Comparison of ENCODE assay signal across 8 cellular contexts in the genomic region with DNA sequence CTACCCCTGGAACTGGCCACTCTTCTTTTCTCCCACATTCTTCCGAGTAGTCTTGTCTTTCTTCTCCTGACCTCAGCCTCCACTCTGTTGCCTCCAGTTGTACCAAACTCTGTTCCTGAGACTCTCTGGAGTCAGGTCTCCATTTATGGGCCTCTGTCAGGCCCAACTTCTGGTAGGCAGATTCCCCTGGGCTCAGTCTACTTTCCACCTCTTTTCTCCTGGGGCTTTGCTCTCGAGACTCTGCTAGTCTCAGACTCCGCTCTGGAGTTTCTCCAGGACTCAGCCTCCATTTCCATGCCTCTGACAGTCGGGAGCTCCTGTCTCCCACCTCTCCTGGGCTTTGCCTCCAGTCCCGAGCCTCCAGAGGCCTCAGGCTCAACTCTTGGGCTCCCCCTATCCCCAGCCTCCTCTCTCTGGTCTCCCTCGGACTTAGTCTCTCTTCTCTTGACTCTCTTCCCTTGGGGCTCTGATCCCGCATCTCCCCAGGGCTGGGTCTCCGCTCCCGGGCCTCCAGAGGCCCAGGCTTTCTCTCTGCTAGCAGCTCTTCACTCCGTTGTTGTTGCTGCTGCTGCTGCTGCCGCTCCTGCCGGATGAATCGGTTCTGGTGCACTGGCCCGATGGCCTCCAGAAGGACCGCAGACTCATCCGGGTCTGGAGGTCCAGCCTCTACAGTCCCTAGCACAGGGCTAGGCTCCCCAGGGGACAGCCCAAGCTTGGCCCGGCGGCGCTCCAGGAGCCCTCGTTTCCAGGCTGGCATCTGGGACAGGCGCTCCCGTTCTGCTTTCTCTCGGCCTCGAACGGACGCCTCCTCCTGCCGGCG. TPM values are rescaled to one million over a fixed set of nuclear protein-coding genes. Genes with fewer than 3 reads are reported as not detected.
DNase-seq lines count a peak whose midpoint lies in the region; ATAC-seq, FAIRE-seq and TF ChIP-seq lines count a peak whose summit lies in the region.

No MANE protein-coding gene starts in this region.

- H3K9me3 ChIP-seq in CD8-positive, alpha-beta memory T cell (ENCODE audit: low read length) = no peaks in the 10 kb centered on the region
- H3K9me3 ChIP-seq in HepG2 (ENCODE audit: low read length) = no peaks in the 10 kb centered on the region
- H3K9me3 ChIP-seq in thyroid gland = no peaks in the 10 kb centered on the region

- peak in 1 of 5 donors; percentile 27 for DNase-seq in CD8-positive, alpha-beta memory T cell
- DNase-seq in M059J (ENCODE audit: low read depth) (peak; percentile 52), amniotic epithelial cell (ENCODE audit: low read depth) (peak; percentile 35), HepG2 (ENCODE audit: low spot score) (no peak), thyroid gland (no peak), NCI-H1436 (lab: John Stamatoyannopoulos, UW) (no peak)

- peak overlapping the region; percentile 95 to 100 (median 99) for H3K4me3 Mint-ChIP-seq in CD8-positive, alpha-beta memory T cell

- CTCF ChIA-PET in CD8-positive, alpha-beta memory T cell (lab: Charles Lee) = interaction anchor here (1.2 to 17.6 kb wide), 3 partner anchors 20 to 144 kb away, joined by 4 to 697 read pairs (median 5); partner anchors contain the start of genes MDC1 and TUBB
- CTCF ChIA-PET in HepG2 (lab: Yijun Ruan, JAX; ENCODE audit: low intra/inter-chr PET ratio, low total read pairs) = interaction anchor here (1.0 kb wide), 1 partner anchor 37 kb away, joined by 4 read pairs; no protein-coding TSS in a partner anchor

- H3K79me2 ChIP-seq in HepG2 (ENCODE audit: insufficient read depth, low read length) = no peaks in the 10 kb centered on the region

- peaks cover 46% of the 10 kb centered on the region for H3K4me1 ChIP-seq in CD8-positive, alpha-beta memory T cell (ENCODE audit: insufficient read depth, low read length)
- H3K4me1 ChIP-seq in HepG2 (ENCODE audit: insufficient read depth, low read length) (peaks cover 71% of the 10 kb centered on the region), thyroid gland (peaks cover 24 to 52% of the 10 kb centered on the region in 2 donors)

- H3K9me3 Mint-ChIP-seq in CD8-positive, alpha-beta memory T cell = no peaks in the 10 kb centered on the region

- peak overlapping the region; percentile 91 to 100 (median 96) for H3K27ac Mint-ChIP-seq in CD8-positive, alpha-beta memory T cell

- H3K36me3 Mint-ChIP-seq in CD8-positive, alpha-beta memory T cell = peaks cover 6 to 57% (median 15%) of the 10 kb centered on the region in 3 donors

- TF ChIP-seq EP300 in HepG2 (IDR thresholded peaks at IDR 0.05; ENCODE audit: low read depth in 2 of 2, low read length in 2 of 2) (no peak), HepG2 (CRISPR knock-in tag; IDR thresholded peaks at IDR 0.05; ENCODE audit: borderline replicate concordance) (no peak)

- no peak for TF ChIP-seq POLR2A in HepG2 (IDR thresholded peaks at IDR 0.05; ENCODE audit: insufficient read depth in 1 of 2, low read depth in 2 of 2, low read length in 2 of 2)
- TF ChIP-seq POLR2A in thyroid gland (IDR thresholded peaks at IDR 0.05) = no peak

- no peaks in the 10 kb centered on the region for H4K20me1 ChIP-seq in HepG2 (ENCODE audit: insufficient read depth, low read length)

- POLR2A ChIA-PET in CD8-positive, alpha-beta memory T cell (lab: Charles Lee) = interaction anchor here (0.6 to 8.1 kb wide), 5 partner anchors 32 to 193 kb away, joined by 3 to 142 read pairs (median 6); partner anchors contain the start of genes MDC1 and TUBB
- POLR2A ChIA-PET in HepG2 (lab: Yijun Ruan, JAX) = interaction anchor here (2.5 kb wide), 1 partner anchor 37 kb away, joined by 10 read pairs; no protein-coding TSS in a partner anchor

- in situ Hi-C loops in HepG2 (cut with HindIII; ENCODE audit: extremely low pct_ligation_motif_present, low pct_unique_long_range_greater_than_20kb) = loop anchor here (25.0 kb wide), 1 partner anchor 402 kb away; no protein-coding TSS in a partner anchor

- H3K4me1 Mint-ChIP-seq in CD8-positive, alpha-beta memory T cell = peaks cover 44 to 60% (median 45%) of the 10 kb centered on the region in 3 donors

- peak overlapping the region; percentile 92 for H3K4me3 ChIP-seq in CD8-positive, alpha-beta memory T cell (ENCODE audit: low read length)
- no peak overlapping the region for H3K4me3 ChIP-seq in HepG2 (replicated peaks in 1 of 3; ENCODE audit: insufficient read depth in 1 of 3, low read depth in 2 of 3, low read length in 3 of 3)
- H3K4me3 ChIP-seq in thyroid gland (replicated peaks in 1 of 3) = peak overlapping the region in 1 of 3 donors; percentile 81

- no peak for FAIRE-seq in HepG2 (lab: Jason Lieb, UNC)

- ATAC-seq in HepG2 (no peak), esophagus mucosa (no peak), HG02678 (IDR thresholded peaks at IDR 0.05; ENCODE audit: unreplicated experiment) (no peak)

- no peak overlapping the region for H3K4me2 ChIP-seq in HepG2 (ENCODE audit: low read depth, low read length)

- H3K27me3 ChIP-seq in CD8-positive, alpha-beta memory T cell (ENCODE audit: insufficient read depth, low read length, poor library complexity, severe bottlenecking) = no peaks in the 10 kb centered on the region
- H3K27me3 ChIP-seq in HepG2 (ENCODE audit: control insufficient read depth in 1 of 2, insufficient read depth in 2 of 2, low read length in 2 of 2) (no peaks in the 10 kb centered on the region), thyroid gland (no peaks in the 10 kb centered on the region)

- peaks cover 1% of the 10 kb centered on the region for H3K36me3 ChIP-seq in CD8-positive, alpha-beta memory T cell (ENCODE audit: insufficient read depth, low read length)
- H3K36me3 ChIP-seq in HepG2 (replicated peaks in 1 of 2; ENCODE audit: control insufficient read depth in 1 of 2, insufficient read depth in 2 of 2, low read length in 2 of 2) (no peaks in the 10 kb centered on the region), thyroid gland (no peaks in the 10 kb centered on the region)

- H2AFZ ChIP-seq in HepG2 (ENCODE audit: low read length) = no peak overlapping the region

- intact Hi-C loops in HepG2 (cut with micrococcal nuclease; ENCODE audit: unreplicated experiment) (no loop called here), thyroid gland (cut with DNase I) (no loop called here)

- BruUV-seq in HepG2 (replicated peaks; lab: Mats Ljungman, UMichigan) = no TSS peak

- H3K27me3 Mint-ChIP-seq in CD8-positive, alpha-beta memory T cell = no peaks in the 10 kb centered on the region

- peak overlapping the region; percentile 90 for H3K27ac ChIP-seq in CD8-positive, alpha-beta memory T cell (ENCODE audit: low read depth, low read length)
- no peak overlapping the region for H3K27ac ChIP-seq in HepG2 (ENCODE audit: extremely low read length, insufficient read depth, low read length)
- H3K27ac ChIP-seq in thyroid gland = peak overlapping the region; percentile 93 to 98 (median 95)

- 93% methylated on average over 28 of the region's 28 CpGs for WGBS in HepG2 (ENCODE audit: low lambda C conversion rate)
- 60 to 68% methylated on average over 27 to 28 of the region's 28 CpGs for WGBS in thyroid gland, 2 donors

- no peak overlapping the region for H3K9ac ChIP-seq in HepG2 (ENCODE audit: insufficient read depth, low read depth, low read length)

- 0 out of 2 replicates have a peak, but pooled peaks have one; percentile 16 for TF ChIP-seq CTCF in HepG2 (CRISPR knock-in tag; IDR thresholded peaks at IDR 0.05)
- TF ChIP-seq CTCF in thyroid gland (IDR thresholded peaks at IDR 0.05) = no peak

- no peak for TF ChIP-seq RAD21 in HepG2 (CRISPR knock-in tag; IDR thresholded peaks at IDR 0.05)

RNA-seq across cellular contexts. Expression of gene PPP1R18, which starts 1.1 kb away (rescaled TPM):
- 100 to 1,000 TPM; 149 to 153 TPM for total RNA-seq in CD8-positive, alpha-beta memory T cell
- polyA plus RNA-seq in CD8-positive, alpha-beta memory T cell = 166 TPM
- 100 and 139 TPM in 2 replicates for total RNA-seq in M059J (2014; rRNA removed; shearing (Covaris generic))
- total RNA-seq in HepG2 (2016; rRNA removed; fragmentation: Illumina TruSeq; extraction: Trizol) (3.1 and 4.9 TPM in 2 replicates), thyroid gland (10 to 100 TPM; 14.2 to 35.1 (median 15.2) TPM), esophagus mucosa (22.9 TPM)
- total RNA-seq in HepG2 (2016; cell fraction: cytosol; rRNA removed; fragmentation: Illumina TruSeq; extraction: Trizol; ENCODE audit: low read depth) = 0.81 and 1.4 TPM in 2 replicates
- total RNA-seq in HepG2 (2016; cell fraction: insoluble cytoplasmic fraction; rRNA removed; fragmentation: Illumina TruSeq; extraction: Trizol) = 3.5 and 4.0 TPM in 2 replicates
- 3.3 and 3.5 TPM in 2 replicates for total RNA-seq in HepG2 (2016; cell fraction: membrane; rRNA removed; fragmentation: Illumina TruSeq; extraction: Trizol)
- 2.5 and 3.2 TPM in 2 replicates for total RNA-seq in HepG2 (2016; cell fraction: nucleus; rRNA removed; fragmentation: Illumina TruSeq; extraction: Trizol)
- polyA plus RNA-seq in HepG2 (2011; rRNA removed) = 9.2 and 10.5 TPM in 2 replicates
- polyA plus RNA-seq in HepG2 (2011; cell fraction: cytosol; rRNA removed) = 8.3 and 8.7 TPM in 2 replicates
- 10.6 and 11.8 TPM in 2 replicates for polyA plus RNA-seq in HepG2 (2011; cell fraction: nucleus; rRNA removed)
- polyA plus RNA-seq in HepG2 (2012) = 4.3 and 5.2 TPM in 2 replicates
- polyA plus RNA-seq in HepG2 (2016; cell fraction: cytosol; fragmentation: Illumina TruSeq; extraction: Trizol; ENCODE audit: low read depth) = 2.2 and 2.4 TPM in 2 replicates
- polyA plus RNA-seq in HepG2 (2016; cell fraction: insoluble cytoplasmic fraction; fragmentation: Illumina TruSeq; extraction: Trizol; ENCODE audit: low read depth) = 6.9 and 7.5 TPM in 2 replicates
- polyA plus RNA-seq in HepG2 (2016; cell fraction: membrane; fragmentation: Illumina TruSeq; extraction: Trizol; ENCODE audit: low read depth) = 5.6 and 5.8 TPM in 2 replicates
- polyA plus RNA-seq in HepG2 (2016; cell fraction: nucleus; fragmentation: Illumina TruSeq; extraction: Trizol; ENCODE audit: insufficient read depth, low read depth) = 8.6 and 12.1 TPM in 2 replicates
- polyA minus RNA-seq in HepG2 (2011; rRNA and poly(A)+ RNA removed; ENCODE audit: low replicate concordance) = 13.8 and 38.1 TPM in 2 replicates
- 4.6 and 5.1 TPM in 2 replicates for polyA minus RNA-seq in HepG2 (2011; cell fraction: cytosol; rRNA and poly(A)+ RNA removed)
- 1.9 and 2.0 TPM in 2 replicates for polyA minus RNA-seq in HepG2 (2011; cell fraction: nucleus; rRNA and poly(A)+ RNA removed)

RNA-seq across cellular contexts. Expression of gene NRM, which starts 5.4 kb away (rescaled TPM):
- 10 to 100 TPM; 28.1 to 29.2 TPM for total RNA-seq in CD8-positive, alpha-beta memory T cell
- 11.7 TPM for polyA plus RNA-seq in CD8-positive, alpha-beta memory T cell
- 36.3 and 38.2 TPM in 2 replicates for total RNA-seq in M059J (2014; rRNA removed; shearing (Covaris generic))
- 7.4 and 16.0 TPM in 2 replicates for total RNA-seq in HepG2 (2016; rRNA removed; fragmentation: Illumina TruSeq; extraction: Trizol)
- total RNA-seq in HepG2 (2016; cell fraction: cytosol; rRNA removed; fragmentation: Illumina TruSeq; extraction: Trizol; ENCODE audit: low read depth) = 6.4 and 6.8 TPM in 2 replicates
- 7.0 and 15.7 TPM in 2 replicates for total RNA-seq in HepG2 (2016; cell fraction: insoluble cytoplasmic fraction; rRNA removed; fragmentation: Illumina TruSeq; extraction: Trizol)
- 11.0 and 11.6 TPM in 2 replicates for total RNA-seq in HepG2 (2016; cell fraction: membrane; rRNA removed; fragmentation: Illumina TruSeq; extraction: Trizol)
- total RNA-seq in HepG2 (2016; cell fraction: nucleus; rRNA removed; fragmentation: Illumina TruSeq; extraction: Trizol) = 13.6 and 15.9 TPM in 2 replicates
- 12.5 TPM in 2 replicates for polyA plus RNA-seq in HepG2 (2011; rRNA removed)
- polyA plus RNA-seq in HepG2 (2011; cell fraction: cytosol; rRNA removed) = 10.6 and 14.5 TPM in 2 replicates
- 11.7 and 12.5 TPM in 2 replicates for polyA plus RNA-seq in HepG2 (2011; cell fraction: nucleus; rRNA removed)
- 11.9 and 19.8 TPM in 2 replicates for polyA plus RNA-seq in HepG2 (2012)
- 16.1 and 17.3 TPM in 2 replicates for polyA plus RNA-seq in HepG2 (2016; cell fraction: cytosol; fragmentation: Illumina TruSeq; extraction: Trizol; ENCODE audit: low read depth)
- 19.1 and 23.6 TPM in 2 replicates for polyA plus RNA-seq in HepG2 (2016; cell fraction: insoluble cytoplasmic fraction; fragmentation: Illumina TruSeq; extraction: Trizol; ENCODE audit: low read depth)
- polyA plus RNA-seq in HepG2 (2016; cell fraction: membrane; fragmentation: Illumina TruSeq; extraction: Trizol; ENCODE audit: low read depth) = 27.9 and 29.1 TPM in 2 replicates
- polyA plus RNA-seq in HepG2 (2016; cell fraction: nucleus; fragmentation: Illumina TruSeq; extraction: Trizol; ENCODE audit: insufficient read depth, low read depth) = 46.7 and 53.9 TPM in 2 replicates
- 28.0 and 30.7 TPM in 2 replicates for polyA minus RNA-seq in HepG2 (2011; rRNA and poly(A)+ RNA removed; ENCODE audit: low replicate concordance)
- polyA minus RNA-seq in HepG2 (2011; cell fraction: cytosol; rRNA and poly(A)+ RNA removed) = 9.8 and 11.5 TPM in 2 replicates
- 3.3 and 4.5 TPM in 2 replicates for polyA minus RNA-seq in HepG2 (2011; cell fraction: nucleus; rRNA and poly(A)+ RNA removed)
- total RNA-seq in thyroid gland = 1 to 10 TPM; 3.5 to 8.3 (median 5.7) TPM
- total RNA-seq in esophagus mucosa = 12.7 TPM

RNA-seq across cellular contexts. Expression of gene DHX16, which starts 12.6 kb away (rescaled TPM):
- 10 to 100 TPM; 47.5 to 49.1 TPM for total RNA-seq in CD8-positive, alpha-beta memory T cell
- polyA plus RNA-seq in CD8-positive, alpha-beta memory T cell = 31.0 TPM
- total RNA-seq in M059J (2014; rRNA removed; shearing (Covaris generic)) = 52.2 and 64.8 TPM in 2 replicates
- total RNA-seq in HepG2 (2016; rRNA removed; fragmentation: Illumina TruSeq; extraction: Trizol) (48.2 and 58.5 TPM in 2 replicates), thyroid gland (10 to 100 TPM; 25.6 to 38.8 (median 28.2) TPM), esophagus mucosa (17.8 TPM)
- total RNA-seq in HepG2 (2016; cell fraction: cytosol; rRNA removed; fragmentation: Illumina TruSeq; extraction: Trizol; ENCODE audit: low read depth) = 9.9 and 11.7 TPM in 2 replicates
- total RNA-seq in HepG2 (2016; cell fraction: insoluble cytoplasmic fraction; rRNA removed; fragmentation: Illumina TruSeq; extraction: Trizol) = 43.8 and 64.1 TPM in 2 replicates
- total RNA-seq in HepG2 (2016; cell fraction: membrane; rRNA removed; fragmentation: Illumina TruSeq; extraction: Trizol) = 14.7 and 16.1 TPM in 2 replicates
- 33.4 and 42.1 TPM in 2 replicates for total RNA-seq in HepG2 (2016; cell fraction: nucleus; rRNA removed; fragmentation: Illumina TruSeq; extraction: Trizol)
- 57.0 and 73.4 TPM in 2 replicates for polyA plus RNA-seq in HepG2 (2011; rRNA removed)
- 44.3 and 47.6 TPM in 2 replicates for polyA plus RNA-seq in HepG2 (2011; cell fraction: cytosol; rRNA removed)
- 176 and 215 TPM in 2 replicates for polyA plus RNA-seq in HepG2 (2011; cell fraction: nucleus; rRNA removed)
- 35.4 and 40.2 TPM in 2 replicates for polyA plus RNA-seq in HepG2 (2012)
- 4.3 and 4.8 TPM in 2 replicates for polyA plus RNA-seq in HepG2 (2016; cell fraction: cytosol; fragmentation: Illumina TruSeq; extraction: Trizol; ENCODE audit: low read depth)
- polyA plus RNA-seq in HepG2 (2016; cell fraction: insoluble cytoplasmic fraction; fragmentation: Illumina TruSeq; extraction: Trizol; ENCODE audit: low read depth) = 46.1 and 47.6 TPM in 2 replicates
- polyA plus RNA-seq in HepG2 (2016; cell fraction: membrane; fragmentation: Illumina TruSeq; extraction: Trizol; ENCODE audit: low read depth) = 7.5 and 9.2 TPM in 2 replicates
- 108 and 114 TPM in 2 replicates for polyA plus RNA-seq in HepG2 (2016; cell fraction: nucleus; fragmentation: Illumina TruSeq; extraction: Trizol; ENCODE audit: insufficient read depth, low read depth)
- 75.0 and 80.4 TPM in 2 replicates for polyA minus RNA-seq in HepG2 (2011; rRNA and poly(A)+ RNA removed; ENCODE audit: low replicate concordance)
- polyA minus RNA-seq in HepG2 (2011; cell fraction: cytosol; rRNA and poly(A)+ RNA removed) = 21.7 and 23.2 TPM in 2 replicates
- polyA minus RNA-seq in HepG2 (2011; cell fraction: nucleus; rRNA and poly(A)+ RNA removed) = 26.1 and 30.2 TPM in 2 replicates

RNA-seq across cellular contexts. Expression of gene MDC1, which starts 31.7 kb away (rescaled TPM):
- total RNA-seq in CD8-positive, alpha-beta memory T cell = 10 to 100 TPM; 59.4 to 71.1 TPM
- polyA plus RNA-seq in CD8-positive, alpha-beta memory T cell = 6.4 TPM
- total RNA-seq in M059J (2014; rRNA removed; shearing (Covaris generic)) = 9.9 and 10.9 TPM in 2 replicates
- 8.4 and 20.5 TPM in 2 replicates for total RNA-seq in HepG2 (2016; rRNA removed; fragmentation: Illumina TruSeq; extraction: Trizol)
- 2.6 TPM in 2 replicates for total RNA-seq in HepG2 (2016; cell fraction: cytosol; rRNA removed; fragmentation: Illumina TruSeq; extraction: Trizol; ENCODE audit: low read depth)
- total RNA-seq in HepG2 (2016; cell fraction: insoluble cytoplasmic fraction; rRNA removed; fragmentation: Illumina TruSeq; extraction: Trizol) = 9.0 and 18.7 TPM in 2 replicates
- 7.6 TPM in 2 replicates for total RNA-seq in HepG2 (2016; cell fraction: membrane; rRNA removed; fragmentation: Illumina TruSeq; extraction: Trizol)
- 18.3 and 20.9 TPM in 2 replicates for total RNA-seq in HepG2 (2016; cell fraction: nucleus; rRNA removed; fragmentation: Illumina TruSeq; extraction: Trizol)
- 11.7 and 14.0 TPM in 2 replicates for polyA plus RNA-seq in HepG2 (2011; rRNA removed)
- polyA plus RNA-seq in HepG2 (2011; cell fraction: cytosol; rRNA removed) = 4.5 and 6.7 TPM in 2 replicates
- 39.8 and 42.9 TPM in 2 replicates for polyA plus RNA-seq in HepG2 (2011; cell fraction: nucleus; rRNA removed)
- polyA plus RNA-seq in HepG2 (2012) = 14.2 and 21.0 TPM in 2 replicates
- 1.2 and 1.3 TPM in 2 replicates for polyA plus RNA-seq in HepG2 (2016; cell fraction: cytosol; fragmentation: Illumina TruSeq; extraction: Trizol; ENCODE audit: low read depth)
- polyA plus RNA-seq in HepG2 (2016; cell fraction: insoluble cytoplasmic fraction; fragmentation: Illumina TruSeq; extraction: Trizol; ENCODE audit: low read depth) = 13.9 and 27.7 TPM in 2 replicates
- 2.2 and 3.4 TPM in 2 replicates for polyA plus RNA-seq in HepG2 (2016; cell fraction: membrane; fragmentation: Illumina TruSeq; extraction: Trizol; ENCODE audit: low read depth)
- polyA plus RNA-seq in HepG2 (2016; cell fraction: nucleus; fragmentation: Illumina TruSeq; extraction: Trizol; ENCODE audit: insufficient read depth, low read depth) = 66.8 and 94.4 TPM in 2 replicates
- polyA minus RNA-seq in HepG2 (2011; rRNA and poly(A)+ RNA removed; ENCODE audit: low replicate concordance) = 16.6 and 29.4 TPM in 2 replicates
- 8.0 and 10.3 TPM in 2 replicates for polyA minus RNA-seq in HepG2 (2011; cell fraction: cytosol; rRNA and poly(A)+ RNA removed)
- polyA minus RNA-seq in HepG2 (2011; cell fraction: nucleus; rRNA and poly(A)+ RNA removed) = 7.6 and 9.1 TPM in 2 replicates
- total RNA-seq in thyroid gland = 10 to 100 TPM; 15.3 to 27.2 (median 20.2) TPM
- 15.7 TPM for total RNA-seq in esophagus mucosa

RNA-seq across cellular contexts. Expression of gene TUBB, which starts 34.8 kb away (rescaled TPM):
- 1,000 to 10,000 TPM; 1,610 to 1,639 TPM for total RNA-seq in CD8-positive, alpha-beta memory T cell
- polyA plus RNA-seq in CD8-positive, alpha-beta memory T cell = 136 TPM
- 1,768 and 1,968 TPM in 2 replicates for total RNA-seq in M059J (2014; rRNA removed; shearing (Covaris generic))
- total RNA-seq in HepG2 (2016; rRNA removed; fragmentation: Illumina TruSeq; extraction: Trizol) (911 and 1,275 TPM in 2 replicates), thyroid gland (100 to 1,000 TPM; 162 to 441 (median 269) TPM), esophagus mucosa (327 TPM)
- total RNA-seq in HepG2 (2016; cell fraction: cytosol; rRNA removed; fragmentation: Illumina TruSeq; extraction: Trizol; ENCODE audit: low read depth) = 241 and 250 TPM in 2 replicates
- total RNA-seq in HepG2 (2016; cell fraction: insoluble cytoplasmic fraction; rRNA removed; fragmentation: Illumina TruSeq; extraction: Trizol) = 892 and 1,275 TPM in 2 replicates
- total RNA-seq in HepG2 (2016; cell fraction: membrane; rRNA removed; fragmentation: Illumina TruSeq; extraction: Trizol) = 542 and 545 TPM in 2 replicates
- 386 and 402 TPM in 2 replicates for total RNA-seq in HepG2 (2016; cell fraction: nucleus; rRNA removed; fragmentation: Illumina TruSeq; extraction: Trizol)
- polyA plus RNA-seq in HepG2 (2011; rRNA removed) = 980 and 1,163 TPM in 2 replicates
- polyA plus RNA-seq in HepG2 (2011; cell fraction: cytosol; rRNA removed) = 853 and 1,099 TPM in 2 replicates
- polyA plus RNA-seq in HepG2 (2011; cell fraction: nucleus; rRNA removed) = 241 and 246 TPM in 2 replicates
- 478 and 597 TPM in 2 replicates for polyA plus RNA-seq in HepG2 (2012)
- 300 and 321 TPM in 2 replicates for polyA plus RNA-seq in HepG2 (2016; cell fraction: cytosol; fragmentation: Illumina TruSeq; extraction: Trizol; ENCODE audit: low read depth)
- 2,019 and 2,085 TPM in 2 replicates for polyA plus RNA-seq in HepG2 (2016; cell fraction: insoluble cytoplasmic fraction; fragmentation: Illumina TruSeq; extraction: Trizol; ENCODE audit: low read depth)
- polyA plus RNA-seq in HepG2 (2016; cell fraction: membrane; fragmentation: Illumina TruSeq; extraction: Trizol; ENCODE audit: low read depth) = 586 and 657 TPM in 2 replicates
- polyA plus RNA-seq in HepG2 (2016; cell fraction: nucleus; fragmentation: Illumina TruSeq; extraction: Trizol; ENCODE audit: insufficient read depth, low read depth) = 686 and 716 TPM in 2 replicates
- polyA minus RNA-seq in HepG2 (2011; rRNA and poly(A)+ RNA removed; ENCODE audit: low replicate concordance) = 1,833 and 2,373 TPM in 2 replicates
- 412 and 479 TPM in 2 replicates for polyA minus RNA-seq in HepG2 (2011; cell fraction: cytosol; rRNA and poly(A)+ RNA removed)
- polyA minus RNA-seq in HepG2 (2011; cell fraction: nucleus; rRNA and poly(A)+ RNA removed) = 105 and 134 TPM in 2 replicates

Comparison
In these comparisons a context has a peak if more than half of its experiments do, and no peak if none do; other contexts are left out.
1. DNase-seq: peak in M059J (single experiment) and amniotic epithelial cell (single experiment); none in HepG2 (single experiment), thyroid gland (0 of 2) and NCI-H1436 (single experiment).